In the genomic region with DNA sequence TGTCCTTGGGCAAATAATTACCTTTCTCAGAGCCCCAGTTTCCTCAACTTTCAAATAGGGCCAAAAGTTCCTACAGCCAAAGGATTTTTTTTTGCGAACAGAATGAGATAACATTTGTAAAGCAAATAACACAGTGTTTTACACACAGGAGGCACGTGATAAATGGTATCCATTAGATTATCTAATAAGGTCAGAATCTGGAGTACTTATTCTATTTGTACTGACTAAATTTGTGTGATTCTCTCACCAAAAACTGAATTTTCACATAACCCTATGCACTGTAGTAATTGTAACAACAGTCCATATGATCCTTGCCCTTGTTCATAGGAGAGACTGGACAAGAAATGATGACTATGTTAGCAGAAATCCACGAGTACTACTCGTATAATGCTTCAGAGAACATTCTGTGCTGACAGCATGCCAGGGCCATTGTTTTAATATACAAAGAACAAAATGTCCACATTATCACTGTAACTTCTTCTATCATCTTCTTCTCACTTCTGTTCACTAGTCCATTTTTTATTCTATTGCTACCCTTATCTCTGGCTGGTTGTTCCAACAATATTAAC, we compare ENCODE assay signal across 14 cellular contexts. TPM values are rescaled to one million over a fixed set of nuclear protein-coding genes. Genes with fewer than 3 reads are reported as not detected.
DNase-seq lines count a peak whose midpoint lies in the region; ATAC-seq and TF ChIP-seq lines count a peak whose summit lies in the region.
"Had no signal": no experiment of that assay in that cellular context is flagged by ENCODE, and none has a peak within 500 bp of the region (broad histone marks: within the 10 kb centered on the region; RNA-seq: fewer than 3 reads in every experiment).

No MANE protein-coding gene starts in this region.

- H3K27me3 Mint-ChIP-seq in osteocyte (ENCODE audit: unreplicated experiment) = no peaks in the 10 kb centered on the region
- H3K27me3 Mint-ChIP-seq in stimulated activated memory B cell treated with anti-CD40 and anti-IgM and Interleukin-4, amounts not matched to agents 10 μg/mL and 1 μg/mL and 100 μg/mL, for 72 hours = no peaks in the 10 kb centered on the region
- H3K27me3 Mint-ChIP-seq: brain had no signal

- no peaks in the 10 kb centered on the region for H3K36me3 Mint-ChIP-seq in osteocyte (ENCODE audit: unreplicated experiment)
- H3K36me3 Mint-ChIP-seq in stimulated activated memory B cell treated with anti-CD40 and anti-IgM and Interleukin-4, amounts not matched to agents 10 μg/mL and 1 μg/mL and 100 μg/mL, for 72 hours = no peaks in the 10 kb centered on the region
- H3K36me3 Mint-ChIP-seq: brain had no signal

- no peak overlapping the region for H3K4me3 ChIP-seq in adipocyte (ENCODE audit: low read length)
- no peak overlapping the region for H3K4me3 ChIP-seq in foreskin fibroblast (ENCODE audit: low read depth in 1 of 2, low read length in 2 of 2)
- H3K4me3 ChIP-seq: heart right ventricle, spleen had no signal

- H3K36me3 ChIP-seq in adipocyte (ENCODE audit: control insufficient read depth, insufficient read depth, low read length, severe bottlenecking) = no peaks in the 10 kb centered on the region
- H3K36me3 ChIP-seq: heart right ventricle, spleen had no signal

- no peak for TF ChIP-seq CTCF in foreskin fibroblast (IDR thresholded peaks at IDR 0.05; ENCODE audit: low read depth, low read length)
- no peak for TF ChIP-seq CTCF in osteocyte (IDR thresholded peaks at IDR 0.05)

- intact Hi-C loops in left colon (cut with DNase I, micrococcal nuclease) = no loop called here

- no peak overlapping the region for H3K4me3 Mint-ChIP-seq in osteocyte (ENCODE audit: unreplicated experiment)
- no peak overlapping the region for H3K4me3 Mint-ChIP-seq in stimulated activated memory B cell treated with anti-CD40 and anti-IgM and Interleukin-4, amounts not matched to agents 10 μg/mL and 1 μg/mL and 100 μg/mL, for 72 hours
- H3K4me3 Mint-ChIP-seq: nephron progenitor cell had no signal

- no peaks in the 10 kb centered on the region for H3K9me3 ChIP-seq in adipocyte (ENCODE audit: control insufficient read depth, low read length)
- H3K9me3 ChIP-seq: heart right ventricle, spleen had no signal

- no peak for ATAC-seq in left colon
- ATAC-seq in stimulated activated memory B cell treated with anti-CD40 and anti-IgM and Interleukin-4, amounts not matched to agents 10 μg/mL and 1 μg/mL and 100 μg/mL, for 72 hours = no peak

- no peak overlapping the region for H3K9ac ChIP-seq in adipocyte (ENCODE audit: low read length)

- H3K27ac Mint-ChIP-seq in osteocyte (ENCODE audit: unreplicated experiment) = peak overlapping the region; percentile 5
- no peak overlapping the region for H3K27ac Mint-ChIP-seq in stimulated activated memory B cell treated with anti-CD40 and anti-IgM and Interleukin-4, amounts not matched to agents 10 μg/mL and 1 μg/mL and 100 μg/mL, for 72 hours
- H3K27ac Mint-ChIP-seq: nephron progenitor cell had no signal

- no peaks in the 10 kb centered on the region for H3K27me3 ChIP-seq in adipocyte (replicated peaks; ENCODE audit: control insufficient read depth, insufficient read depth, low read length)
- H3K27me3 ChIP-seq: heart right ventricle, spleen had no signal

- no peaks in the 10 kb centered on the region for H3K9me3 Mint-ChIP-seq in osteocyte (ENCODE audit: unreplicated experiment)
- peaks cover 5% of the 10 kb centered on the region for H3K9me3 Mint-ChIP-seq in stimulated activated memory B cell treated with anti-CD40 and anti-IgM and Interleukin-4, amounts not matched to agents 10 μg/mL and 1 μg/mL and 100 μg/mL, for 72 hours

- DNase-seq in EH (ENCODE audit: low read depth) = peak; percentile 37
- DNase-seq in adipocyte (ENCODE audit: low read depth) = peak; percentile 59
- peak; percentile 71 to 81 for DNase-seq in foreskin fibroblast
- DNase-seq in osteocyte (ENCODE audit: extremely low spot score, unreplicated experiment) = no peak
- DNase-seq in left colon = no peak
- no peak for DNase-seq in RKO (ENCODE audit: low spot score)
- DNase-seq in NCI-H1436 (lab: John Stamatoyannopoulos, UW) = no peak
- DNase-seq: GOT3, heart right ventricle, NCI-H226, nephron progenitor cell, spleen had no signal

- peaks cover 23% of the 10 kb centered on the region for H3K4me1 ChIP-seq in adipocyte (ENCODE audit: control insufficient read depth, insufficient read depth, low read length)

- H3K4me1 Mint-ChIP-seq in osteocyte (ENCODE audit: unreplicated experiment) = peaks cover 12% of the 10 kb centered on the region
- H3K4me1 Mint-ChIP-seq in stimulated activated memory B cell treated with anti-CD40 and anti-IgM and Interleukin-4, amounts not matched to agents 10 μg/mL and 1 μg/mL and 100 μg/mL, for 72 hours = no peaks in the 10 kb centered on the region

RNA-seq across cellular contexts. Expression of gene FEM1C, which starts 13.9 kb away (rescaled TPM):
- total RNA-seq in osteocyte = 12.4 and 12.8 TPM in 2 replicates
- 10 to 100 TPM; 36.4 to 42.5 TPM for total RNA-seq in left colon

RNA-seq across cellular contexts. Expression of gene TICAM2, which starts 43.8 kb away (rescaled TPM):
- 1.6 and 2.8 TPM in 2 replicates for total RNA-seq in osteocyte
- total RNA-seq in left colon = 1 to 10 TPM; 1.7 to 2.2 TPM

Comparison
In these comparisons a context has a peak if more than half of its experiments do, and no peak if none do; other contexts are left out.
1. DNase-seq: peak in EH (single experiment), adipocyte (single experiment) and foreskin fibroblast (2 of 2); none in osteocyte (single experiment), left colon (0 of 2), RKO (single experiment) and NCI-H1436 (single experiment).